ENCODE assay signal across 8 cellular contexts in the genomic region with DNA sequence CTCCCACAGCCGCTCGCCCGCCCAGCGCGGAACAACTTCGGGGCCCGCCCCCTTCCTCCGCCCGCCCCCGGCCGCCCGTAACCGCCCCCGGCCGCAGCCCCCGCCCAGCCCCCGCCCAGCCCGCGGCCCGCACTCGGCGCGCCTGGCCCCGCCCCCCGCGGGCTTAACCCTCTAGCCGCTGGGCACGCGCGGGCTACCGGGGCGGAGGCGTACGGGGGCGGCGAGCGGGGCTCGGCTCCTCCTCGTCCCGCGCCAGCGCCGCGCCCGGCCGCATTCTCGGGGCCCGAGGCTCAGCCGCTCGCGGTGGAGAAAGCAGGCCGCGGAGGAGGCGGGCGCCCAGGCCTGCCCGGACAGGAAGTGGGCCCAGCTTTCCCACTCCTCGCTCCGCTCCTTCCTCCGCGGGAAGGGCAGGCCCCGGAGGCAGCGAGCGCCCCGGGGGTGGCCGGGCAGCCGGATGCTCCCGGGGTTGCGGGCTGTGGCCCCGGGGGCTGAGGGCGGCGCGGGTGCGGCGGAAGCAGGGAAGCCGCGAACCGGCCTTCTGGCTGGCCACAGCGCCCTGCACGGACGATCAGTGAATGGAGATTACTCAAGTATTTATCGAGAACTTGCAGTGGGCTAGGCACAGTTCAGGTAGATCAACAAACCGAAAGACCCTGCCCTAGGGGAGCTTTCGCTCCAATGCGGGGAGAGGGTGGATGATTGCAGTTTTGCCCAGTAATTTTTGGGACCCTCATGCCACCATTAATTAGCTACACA. TPM values are rescaled to one million over a fixed set of nuclear protein-coding genes. Genes with fewer than 3 reads are reported as not detected.
DNase-seq lines count a peak whose midpoint lies in the region; ATAC-seq and TF ChIP-seq lines count a peak whose summit lies in the region.

A gene with protein sequence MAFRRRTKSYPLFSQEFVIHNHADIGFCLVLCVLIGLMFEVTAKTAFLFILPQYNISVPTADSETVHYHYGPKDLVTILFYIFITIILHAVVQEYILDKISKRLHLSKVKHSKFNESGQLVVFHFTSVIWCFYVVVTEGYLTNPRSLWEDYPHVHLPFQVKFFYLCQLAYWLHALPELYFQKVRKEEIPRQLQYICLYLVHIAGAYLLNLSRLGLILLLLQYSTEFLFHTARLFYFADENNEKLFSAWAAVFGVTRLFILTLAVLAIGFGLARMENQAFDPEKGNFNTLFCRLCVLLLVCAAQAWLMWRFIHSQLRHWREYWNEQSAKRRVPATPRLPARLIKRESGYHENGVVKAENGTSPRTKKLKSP (minus strand): TSS at position 39 of the 756 bp plus-strand sequence. CDS start 145 bp downstream, outside the sequence.

- ATAC-seq in GM18873 (IDR thresholded peaks at IDR 0.05; ENCODE audit: low FRiP score, unreplicated experiment), result peak; percentile 34
- ATAC-seq in HG03108 (IDR thresholded peaks at IDR 0.05; ENCODE audit: unreplicated experiment), result peak; percentile 44
- peak; percentile 85 for ATAC-seq in lung (ENCODE audit: insufficient read depth, low FRiP score)

- no peaks in the 10 kb centered on the region for H3K9me3 Mint-ChIP-seq in activated CD4-positive, alpha-beta memory T cell treated with anti-CD3 and anti-CD28 coated beads for 36 hours

- peak within 1 kb of the TSS; percentile 65 for H3K4me3 ChIP-seq in ectodermal cell (ENCODE audit: insufficient read depth, low read depth, low read length)
- H3K4me3 ChIP-seq in lung, result peak within 1 kb of the TSS; percentile 73

- no peaks in the 10 kb centered on the region for H3K27me3 ChIP-seq in ectodermal cell (ENCODE audit: control insufficient read depth, insufficient read depth, low read length, poor library complexity, severe bottlenecking)
- no peaks in the 10 kb centered on the region for H3K27me3 ChIP-seq in lung (ENCODE audit: control insufficient read depth, insufficient read depth)

- H3K27ac ChIP-seq in ectodermal cell (ENCODE audit: insufficient read depth, low read depth, low read length, poor library complexity, severe bottlenecking) (peak within 1 kb of the TSS; percentile 85), lung (ENCODE audit: low read depth in 1 of 2, low read length in 1 of 2) (peak within 1 kb of the TSS; percentile 97 to 100)

- no peaks in the 10 kb centered on the region for H3K36me3 ChIP-seq in ectodermal cell (ENCODE audit: control insufficient read depth, insufficient read depth, low read length)
- no peaks in the 10 kb centered on the region for H3K36me3 ChIP-seq in lung (ENCODE audit: control insufficient read depth in 2 of 2, insufficient read depth in 2 of 2, low read length in 2 of 2)

- H3K27me3 Mint-ChIP-seq in activated CD4-positive, alpha-beta memory T cell treated with anti-CD3 and anti-CD28 coated beads for 36 hours, result no peaks in the 10 kb centered on the region

- CTCF ChIA-PET in activated CD4-positive, alpha-beta memory T cell treated with anti-CD3 and anti-CD28 coated beads for 36 hours (lab: Charles Lee), result interaction anchor here (0.9 to 2.7 kb wide), 9 partner anchors 14 to 294 kb away, joined by 3 to 15 read pairs (median 5); no protein-coding TSS in a partner anchor

- H3K27ac Mint-ChIP-seq in activated CD4-positive, alpha-beta memory T cell treated with anti-CD3 and anti-CD28 coated beads for 36 hours, result peak within 1 kb of the TSS; percentile 59

- H3K9me3 ChIP-seq in ectodermal cell (ENCODE audit: control insufficient read depth, low read length) (no peaks in the 10 kb centered on the region), lung (ENCODE audit: control insufficient read depth in 2 of 2, insufficient read depth in 1 of 2, low read length in 1 of 2) (no peaks in the 10 kb centered on the region)

- TF ChIP-seq CTCF in AG09319 (IDR thresholded peaks at IDR 0.05; ENCODE audit: low read depth, low read length) (no peak; the same call in none of the 2 replicates), lung (IDR thresholded peaks at IDR 0.05; ENCODE audit: control extremely low read depth, extremely low read depth) (no peak)

- 1% methylated on average over 80 to 84 of the region's 84 CpGs for WGBS in ectodermal cell, 2 experiments
- 0 to 1% methylated on average over 62 to 84 of the region's 84 CpGs for WGBS in lung, 2 donors

- peak within 1 kb of the TSS; percentile 77 for H3K4me3 Mint-ChIP-seq in activated CD4-positive, alpha-beta memory T cell treated with anti-CD3 and anti-CD28 coated beads for 36 hours

- POLR2A ChIA-PET in activated CD4-positive, alpha-beta memory T cell treated with anti-CD3 and anti-CD28 coated beads for 36 hours (lab: Charles Lee), result interaction anchor here (1.3 kb wide), 1 partner anchor 58 kb away, joined by 3 read pairs; no protein-coding TSS in a partner anchor

- H3K36me3 Mint-ChIP-seq in activated CD4-positive, alpha-beta memory T cell treated with anti-CD3 and anti-CD28 coated beads for 36 hours, result no peaks in the 10 kb centered on the region

- peaks cover 29% of the 10 kb centered on the region for H3K4me1 Mint-ChIP-seq in activated CD4-positive, alpha-beta memory T cell treated with anti-CD3 and anti-CD28 coated beads for 36 hours (ENCODE audit: low read depth)

- H3K4me1 ChIP-seq in ectodermal cell (ENCODE audit: control insufficient read depth, insufficient read depth, low read length) (peaks cover 32% of the 10 kb centered on the region), lung (ENCODE audit: control insufficient read depth in 2 of 2, insufficient read depth in 2 of 2, low read length in 2 of 2) (peaks cover 14 to 18% of the 10 kb centered on the region in 2 donors)

- intact Hi-C loops in activated CD4-positive, alpha-beta memory T cell treated with anti-CD3 and anti-CD28 coated beads for 36 hours (cut with micrococcal nuclease), result loop anchor here (2.0 to 5.0 kb wide), 3 partner anchors 292 to 420 kb away; partner anchors contain the start of genes GSTA4 and MCM3

- DNase-seq in AG09319 (ENCODE audit: extremely low read depth, low read depth) (peak; percentile 65), NCI-H526 treated with DMSO at 0.1 percent for 48 hours (lab: John Stamatoyannopoulos, UW) (peak; percentile 54), lung (ENCODE audit: low spot score) (peak; percentile 79)
- DNase-seq in activated CD4-positive, alpha-beta memory T cell treated with anti-CD3 and anti-CD28 coated beads for 36 hours, result peak; percentile 70
- peak; percentile 68 to 69 (median 68) for DNase-seq in stimulated activated CD4-positive, alpha-beta T cell treated with anti-CD3 and anti-CD28 coated beads, TNF-alpha, amount 100 ng/mL, for 4 hours (ENCODE audit: low read depth in 3 of 3)

RNA-seq across cellular contexts. Expression of the gene that starts here (rescaled TPM):
- 1 to 10 TPM; 2.4 to 2.6 TPM for total RNA-seq in activated CD4-positive, alpha-beta memory T cell treated with anti-CD3 and anti-CD28 coated beads for 36 hours
- polyA plus RNA-seq in ectodermal cell (2013, experiment 1 of 4), result 22.7 TPM
- 25.3 TPM for polyA plus RNA-seq in ectodermal cell (2013, experiment 2 of 4)
- 15.0 TPM for polyA plus RNA-seq in ectodermal cell (2013, experiment 3 of 4)
- 16.9 TPM for polyA plus RNA-seq in ectodermal cell (2013, experiment 4 of 4)
- total RNA-seq in lung, result 10 to 100 TPM; 15.5 to 33.4 TPM
- 10 to 100 TPM in 1 of 2 donors, 1 to 10 TPM in 1; 4.4 to 14.9 TPM for polyA plus RNA-seq in lung

Comparison
In these comparisons a context has a peak if more than half of its experiments do, and no peak if none do; other contexts are left out.
1. Peak in every context shown above with its lines: DNase-seq, ATAC-seq, H3K4me3 ChIP-seq and H3K27ac ChIP-seq.
2. RNA of the gene that starts here (total RNA-seq): 15.5 to 33.4 TPM in lung; 2.4 to 2.6 TPM in activated CD4-positive, alpha-beta memory T cell treated with anti-CD3 and anti-CD28 coated beads for 36 hours; every median in the first group is over 4 times any median in the second.
3. ATAC-seq: peak in every context shown above with its lines; median percentile 85 in lung; 44 in HG03108; 34 in GM18873.